Comparison of ENCODE assay signal across 1 cellular context in genomic region chr1:220219865-220220698, GRCh38.
TF ChIP-seq lines count a peak whose summit lies in the region.

No MANE protein-coding gene starts in this region.

TF ChIP-seq in SK-N-SH, 30 proteins besides CTCF, POLR2A, EP300 and RAD21:
- TF ChIP-seq IRF3 (IDR thresholded peaks at IDR 0.05; ENCODE audit: low read depth, low read length) (no peak), SIN3A (IDR thresholded peaks at IDR 0.05; ENCODE audit: borderline replicate concordance, low read depth, low read length) (no peak), JUND (IDR thresholded peaks at IDR 0.05) (no peak), FOXM1 (IDR thresholded peaks at IDR 0.05; ENCODE audit: low read depth) (no peak), MAX (IDR thresholded peaks at IDR 0.05; ENCODE audit: low read depth) (no peak), EZH2phosphoT487 (IDR thresholded peaks at IDR 0.05; ENCODE audit: borderline replicate concordance, low read depth) (no peak), REST (IDR thresholded peaks at IDR 0.05; ENCODE audit: low read depth, low read length) (no peak), TCF12 (IDR thresholded peaks at IDR 0.05) (no peak), USF1 (IDR thresholded peaks at IDR 0.05; ENCODE audit: borderline replicate concordance, low read depth) (no peak), NRF1 (IDR thresholded peaks at IDR 0.05; ENCODE audit: low read depth, low read length) (no peak), NFIC (IDR thresholded peaks at IDR 0.05; ENCODE audit: borderline replicate concordance) (no peak), MXI1 (IDR thresholded peaks at IDR 0.05; ENCODE audit: low read depth, low read length) (no peak), YY1 (IDR thresholded peaks at IDR 0.05; ENCODE audit: low read depth) (no peak), RCOR1 (IDR thresholded peaks at IDR 0.05; ENCODE audit: low read length) (no peak), FOXJ3 (CRISPR knock-in tag; IDR thresholded peaks at IDR 0.05) (no peak)
